ENCODE assay signal across 9 cellular contexts in the genomic region with DNA sequence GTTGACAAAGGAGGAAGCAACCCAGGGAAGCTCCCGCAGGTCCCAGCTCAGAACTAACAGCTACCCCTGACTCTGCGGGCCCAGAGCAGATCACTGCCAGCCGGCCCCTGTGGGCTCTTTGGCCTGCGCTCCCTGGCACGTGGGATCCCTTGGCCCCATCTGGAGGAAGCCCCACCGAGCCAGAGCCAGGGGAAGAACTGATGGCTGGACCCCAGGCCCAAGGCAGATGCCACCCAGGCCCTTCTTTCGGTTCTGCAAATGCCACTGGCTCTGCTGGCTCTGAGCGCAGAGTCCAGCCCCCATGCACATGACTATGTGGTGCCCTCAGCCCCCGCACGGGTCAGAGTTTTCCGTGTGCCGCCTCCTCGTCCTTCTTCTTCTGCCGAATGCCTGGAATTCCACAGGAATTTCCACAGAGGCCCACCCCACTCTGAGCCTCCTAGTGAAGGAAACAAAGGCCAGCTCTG. TPM values are rescaled to one million over a fixed set of nuclear protein-coding genes. Genes with fewer than 3 reads are reported as not detected.
DNase-seq lines count a peak whose midpoint lies in the region; ATAC-seq, FAIRE-seq and TF ChIP-seq lines count a peak whose summit lies in the region.
"Had no signal": no experiment of that assay in that cellular context is flagged by ENCODE, and none has a peak within 500 bp of the region (broad histone marks: within the 10 kb centered on the region; RNA-seq: fewer than 3 reads in every experiment).

No MANE protein-coding gene starts in this region.

- H3K4me3 ChIP-seq in thyroid gland (replicated peaks in 1 of 3) = no peak overlapping the region
- H3K4me3 ChIP-seq in PC-9 = no peak overlapping the region

- no peak for ATAC-seq in effector memory CD8-positive, alpha-beta T cell (replicated peaks)
- ATAC-seq in GM21360 (IDR thresholded peaks at IDR 0.05; ENCODE audit: unreplicated experiment) = no peak

- H3K9me2 ChIP-seq in PC-9 (ENCODE audit: insufficient read depth) = no peaks in the 10 kb centered on the region

- H3K9me3 ChIP-seq in thyroid gland = no peaks in the 10 kb centered on the region
- H3K9me3 ChIP-seq in PC-9 (ENCODE audit: insufficient read depth, low read depth) = no peaks in the 10 kb centered on the region

- H3K4me3 Mint-ChIP-seq in effector memory CD8-positive, alpha-beta T cell = no peak overlapping the region
- H3K4me3 Mint-ChIP-seq: activated naive CD8-positive, alpha-beta T cell treated with anti-CD3 and anti-CD28 coated beads, Interleukin-2, amount 10 ng/mL, durations not matched to agents 7 days and 5 days had no signal

- no TSS peak for BruUV-seq in PC-9 (replicated peaks; lab: Mats Ljungman, UMichigan)

- peak overlapping the region in 2 of 3 donors; percentile 24 to 31 for H3K27ac ChIP-seq in thyroid gland
- H3K27ac ChIP-seq in PC-9 = no peak overlapping the region

- POLR2A ChIA-PET in PC-9 (lab: Charles Lee; ENCODE audit: unreplicated experiment) = interaction anchor here (0.6 kb wide), 1 partner anchor 135 kb away, joined by 4 read pairs; no protein-coding TSS in a partner anchor

- peaks cover 0 to 2% of the 10 kb centered on the region in 2 donors for H3K4me1 ChIP-seq in thyroid gland
- H3K4me1 ChIP-seq in PC-9 (replicated peaks; ENCODE audit: insufficient read depth) = peaks cover 50% of the 10 kb centered on the region

- H3K27me3 ChIP-seq in thyroid gland (no peaks in the 10 kb centered on the region), PC-9 (ENCODE audit: insufficient read depth, low read depth) (no peaks in the 10 kb centered on the region)

- H3K9me3 Mint-ChIP-seq in effector memory CD8-positive, alpha-beta T cell = no peaks in the 10 kb centered on the region
- H3K9me3 Mint-ChIP-seq: activated naive CD8-positive, alpha-beta T cell treated with anti-CD3 and anti-CD28 coated beads, Interleukin-2, amount 10 ng/mL, durations not matched to agents 7 days and 5 days had no signal

- no peaks in the 10 kb centered on the region for H3K36me3 Mint-ChIP-seq in effector memory CD8-positive, alpha-beta T cell (ENCODE audit: insufficient read depth)
- H3K36me3 Mint-ChIP-seq: activated naive CD8-positive, alpha-beta T cell treated with anti-CD3 and anti-CD28 coated beads, Interleukin-2, amount 10 ng/mL, durations not matched to agents 7 days and 5 days had no signal

- TF ChIP-seq CTCF in thyroid gland (IDR thresholded peaks at IDR 0.05) (no peak), PC-9 (conservative IDR thresholded peaks at IDR 0.05) (no peak)

- WGBS in thyroid gland, 2 donors = 59 to 66% methylated on average over 14 of the region's 14 CpGs

- H3K36me3 ChIP-seq in thyroid gland = no peaks in the 10 kb centered on the region
- H3K36me3 ChIP-seq in PC-9 (ENCODE audit: low read depth) = no peaks in the 10 kb centered on the region

- no peaks in the 10 kb centered on the region for H4K20me1 ChIP-seq in PC-9 (ENCODE audit: insufficient read depth)

- no peak overlapping the region for H2AFZ ChIP-seq in PC-9

- H3K27me3 Mint-ChIP-seq in effector memory CD8-positive, alpha-beta T cell = no peaks in the 10 kb centered on the region

- H3F3A ChIP-seq in PC-9 (ENCODE audit: insufficient read depth, low read depth) = peaks cover 23% of the 10 kb centered on the region

- no peak for TF ChIP-seq POLR2A in thyroid gland (IDR thresholded peaks at IDR 0.05)

- CTCF ChIA-PET in PC-9 (lab: Charles Lee) = no interaction called here

- FAIRE-seq in HTR-8/SVneo (lab: Jason Lieb, UNC) = no peak

- no peaks in the 10 kb centered on the region for H3K79me2 ChIP-seq in PC-9 (ENCODE audit: low read depth)

- DNase-seq in HTR-8/SVneo (ENCODE audit: insufficient read length, low spot score) (peak; percentile 63), ecto neural progenitor cell (ENCODE audit: low spot score) (peak; percentile 66), lung microvascular endothelial cell (ENCODE audit: low read depth in 2 of 2) (peak; percentile 12 to 47), thyroid gland (no peak), PC-9 (no peak)
- DNase-seq in effector memory CD8-positive, alpha-beta T cell = no peak
- no peak for DNase-seq in stimulated activated CD4-positive, alpha-beta T cell treated with anti-CD3 and anti-CD28 coated beads, Interleukin-12 subunit alpha, Interleukin-12 subunit beta, amount 100 ng/mL, for 4 hours
- DNase-seq: activated naive CD8-positive, alpha-beta T cell treated with anti-CD3 and anti-CD28 coated beads, Interleukin-2, amount 10 ng/mL, durations not matched to agents 7 days and 5 days had no signal

- intact Hi-C loops in thyroid gland (cut with DNase I) (no loop called here), PC-9 (cut with micrococcal nuclease; ENCODE audit: unreplicated experiment) (no loop called here)

- H3K27ac Mint-ChIP-seq in effector memory CD8-positive, alpha-beta T cell = no peak overlapping the region
- H3K27ac Mint-ChIP-seq: activated naive CD8-positive, alpha-beta T cell treated with anti-CD3 and anti-CD28 coated beads, Interleukin-2, amount 10 ng/mL, durations not matched to agents 7 days and 5 days had no signal

- no peak overlapping the region for H3K4me2 ChIP-seq in PC-9

- peaks cover 19 to 25% of the 10 kb centered on the region in 2 donors for H3K4me1 Mint-ChIP-seq in effector memory CD8-positive, alpha-beta T cell (ENCODE audit: low read depth in 2 of 2)

RNA-seq across cellular contexts. Expression of a gene that starts 35.8 kb away (rescaled TPM):
- 23.2 and 24.4 TPM in 2 replicates for total RNA-seq in lung microvascular endothelial cell
- 10 to 100 TPM; 31.5 to 50.6 (median 36.3) TPM for total RNA-seq in thyroid gland
- total RNA-seq in PC-9 (2021) = 12.6 and 17.0 TPM in 2 replicates

RNA-seq across cellular contexts. Expression of a gene that starts 45.8 kb away (rescaled TPM):
- total RNA-seq in lung microvascular endothelial cell (0.87 and 1.8 TPM in 2 replicates), thyroid gland (100 to 1,000 TPM; 101 to 136 (median 112) TPM), PC-9 (2021) (232 and 244 TPM in 2 replicates)

Comparison
In these comparisons a context has a peak if more than half of its experiments do, and no peak if none do; other contexts are left out.
1. DNase-seq: peak in HTR-8/SVneo (single experiment), ecto neural progenitor cell (single experiment) and lung microvascular endothelial cell (2 of 2); none in thyroid gland (0 of 2), effector memory CD8-positive, alpha-beta T cell (0 of 3), stimulated activated CD4-positive, alpha-beta T cell treated with anti-CD3 and anti-CD28 coated beads, Interleukin-12 subunit alpha, Interleukin-12 subunit beta, amount 100 ng/mL, for 4 hours (single experiment) and PC-9 (0 of 2).
2. RNA of a gene that starts 45.8 kb away (total RNA-seq): 232 to 244 TPM in PC-9 and 101 to 136 TPM in thyroid gland; 0.87 to 1.8 TPM in lung microvascular endothelial cell; every median in the first group is over 10 times any median in the second.